Comparison of ENCODE assay signal across 20 cellular contexts in genomic region chr5:141787376-141787775, GRCh38.
"Had no signal": no experiment of that assay in that cellular context is flagged by ENCODE, and none has a peak within 500 bp of the region (broad histone marks: within the 10 kb centered on the region; RNA-seq: fewer than 3 reads in every experiment).

No MANE protein-coding gene starts in this region.

- H3K4me1 Mint-ChIP-seq: activated CD4-positive, alpha-beta T cell treated with anti-CD3 and anti-CD28 coated beads for 36 hours had no signal

- H3K27ac Mint-ChIP-seq: activated CD4-positive, alpha-beta memory T cell treated with anti-CD3 and anti-CD28 coated beads for 36 hours; activated CD4-positive, alpha-beta T cell treated with anti-CD3 and anti-CD28 coated beads for 36 hours; activated naive CD8-positive, alpha-beta T cell; activated T-helper 1 cell treated with anti-CD3 and anti-CD28 coated beads, Interleukin-12 subunit alpha, Interleukin-12 subunit beta, Interleukin-2, Interleukin-4 antibody, amounts not matched to agents 30 ng/mL and 10 ng/mL and 1 ng/mL, durations not matched to agents 14 hours and 24 hours and 36 hours; mesothelial cell of epicardium; progenitor cell of endocrine pancreas; WTC11 had no signal

- H3K9me3 Mint-ChIP-seq: activated CD4-positive, alpha-beta memory T cell treated with anti-CD3 and anti-CD28 coated beads for 36 hours; activated T-helper 1 cell treated with anti-CD3 and anti-CD28 coated beads, Interleukin-12 subunit alpha, Interleukin-12 subunit beta, Interleukin-2, Interleukin-4 antibody, amounts not matched to agents 30 ng/mL and 10 ng/mL and 1 ng/mL, durations not matched to agents 14 hours and 24 hours and 36 hours; mesothelial cell of epicardium; nephron progenitor cell; WTC11 had no signal

- H3K4me3 Mint-ChIP-seq: activated CD4-positive, alpha-beta memory T cell treated with anti-CD3 and anti-CD28 coated beads for 36 hours; activated CD4-positive, alpha-beta T cell treated with anti-CD3 and anti-CD28 coated beads for 36 hours; activated naive CD8-positive, alpha-beta T cell; activated T-helper 1 cell treated with anti-CD3 and anti-CD28 coated beads, Interleukin-12 subunit alpha, Interleukin-12 subunit beta, Interleukin-2, Interleukin-4 antibody, amounts not matched to agents 30 ng/mL and 10 ng/mL and 1 ng/mL, durations not matched to agents 14 hours and 24 hours and 36 hours; mesothelial cell of epicardium; nephron progenitor cell; WTC11 had no signal

- H3K36me3 Mint-ChIP-seq: activated CD4-positive, alpha-beta memory T cell treated with anti-CD3 and anti-CD28 coated beads for 36 hours; activated naive CD8-positive, alpha-beta T cell; mesothelial cell of epicardium; WTC11 had no signal

- DNase-seq: activated CD4-positive, alpha-beta memory T cell treated with anti-CD3 and anti-CD28 coated beads for 36 hours; activated CD4-positive, alpha-beta T cell treated with anti-CD3 and anti-CD28 coated beads for 36 hours; activated gamma-delta T cell treated with Interleukin-2 at 50 U/mL for 16 hours; activated T-cell treated with anti-CD3 and anti-CD28 coated beads for 4 hours; amygdala; brain microvascular endothelial cell; central memory CD4-positive, alpha-beta T cell; colonic mucosa; erythroblast; foreskin melanocyte; hypothalamus; nephron progenitor cell; nucleus accumbens; stimulated activated CD4-positive, alpha-beta T cell treated with anti-CD3 and anti-CD28 coated beads, Interleukin-2, amount 100 ng/mL, for 24 hours; stimulated activated naive CD8-positive, alpha-beta T cell treated with anti-CD3 and anti-CD28 coated beads, Interleukin-15, Interleukin-2, amounts not matched to agents 100 U/mL and 50 U/mL, for 24 hours had no signal

- ATAC-seq: activated CD4-positive, alpha-beta T cell treated with anti-CD3 and anti-CD28 coated beads for 36 hours; stimulated activated naive CD8-positive, alpha-beta T cell treated with anti-CD3 and anti-CD28 coated beads, Interleukin-15, Interleukin-2, amounts not matched to agents 100 U/mL and 50 U/mL, for 24 hours had no signal
